7 cellular contexts compared by ENCODE assay signal in the genomic region with DNA sequence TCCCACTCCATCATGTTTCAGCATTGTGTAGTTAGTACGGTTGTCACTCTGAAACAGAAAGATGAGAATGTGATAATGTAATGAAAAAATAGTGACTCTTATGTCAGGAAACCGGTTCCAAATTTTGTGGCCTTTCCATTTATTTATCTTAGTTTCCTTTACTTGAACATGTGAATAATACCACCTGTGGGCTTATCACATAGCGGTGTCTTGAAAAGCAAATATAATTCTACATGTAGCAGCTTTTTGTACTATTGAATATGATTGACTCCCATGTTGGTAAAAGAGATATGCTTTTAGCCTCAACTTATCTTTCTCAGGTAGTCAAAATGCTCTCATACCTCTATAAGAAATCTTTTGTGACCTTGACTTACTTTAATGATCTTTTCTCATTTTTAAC.
"Had no signal": no experiment of that assay in that cellular context is flagged by ENCODE, and none has a peak within 500 bp of the region (broad histone marks: within the 10 kb centered on the region; RNA-seq: fewer than 3 reads in every experiment).

No MANE protein-coding gene starts in this region.

- DNase-seq: GDM1, GF-D8 had no signal

- H3K4me3 ChIP-seq: GM12878 had no signal

- FAIRE-seq: GM12878, GM12891, GM12892, GM18507, GM19239 had no signal

- ATAC-seq: GM12878 had no signal
